8 cellular contexts compared by ENCODE assay signal in the genomic region with DNA sequence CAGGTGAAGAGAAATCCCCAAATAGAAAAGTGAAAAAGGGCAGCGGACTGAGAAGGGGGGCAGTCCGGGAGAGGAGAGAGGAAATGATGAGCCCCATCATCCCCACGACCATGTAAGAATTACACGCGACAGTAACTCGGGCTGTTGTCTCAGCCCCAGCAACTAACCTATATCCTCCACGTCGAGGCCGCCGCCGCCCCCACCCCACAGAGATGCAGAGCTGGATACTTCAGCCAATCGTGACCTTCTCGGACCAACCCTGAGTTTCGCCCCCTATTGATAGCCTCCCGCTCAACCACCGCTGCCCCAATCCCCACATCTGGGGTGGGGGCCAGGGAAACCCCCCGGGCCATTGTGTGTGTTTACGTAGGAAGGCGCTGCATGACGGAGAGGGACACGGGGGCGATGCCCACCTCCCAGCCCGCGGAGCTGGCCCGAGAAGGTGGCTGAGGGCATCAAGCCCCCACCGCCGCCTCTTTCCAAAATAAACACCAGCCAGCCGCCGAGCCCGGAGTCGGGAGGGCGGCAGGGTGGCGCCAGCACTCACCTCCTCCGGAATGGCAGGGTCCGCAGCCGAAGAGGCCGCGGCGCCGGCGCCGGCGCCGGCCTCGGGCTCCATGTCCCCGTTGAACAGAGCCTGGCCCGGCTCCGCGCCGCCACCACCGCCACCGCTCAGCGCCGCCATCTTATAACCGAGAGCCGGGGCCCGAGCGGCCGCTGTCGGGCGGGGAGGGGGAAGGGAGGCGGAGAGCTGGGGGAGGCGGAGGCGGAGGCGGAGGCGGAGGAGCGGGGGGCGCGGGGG. TPM values are rescaled to one million over a fixed set of nuclear protein-coding genes. Genes with fewer than 3 reads are reported as not detected.
DNase-seq lines count a peak whose midpoint lies in the region; ATAC-seq and TF ChIP-seq lines count a peak whose summit lies in the region.

No MANE protein-coding gene starts in this region.

- DNase-seq in COLO668 (lab: John Stamatoyannopoulos, UW; ENCODE audit: unreplicated experiment), result peak; percentile 81
- peak; percentile 86 for DNase-seq in NK-92 treated with Interleukin-12 subunit alpha and Interleukin-12 subunit beta, amount 100 ng/mL, for 24 hours (lab: John Stamatoyannopoulos, UW)
- DNase-seq in activated CD8-positive, alpha-beta memory T cell treated with anti-CD3 and anti-CD28 coated beads, Interleukin-2, amount 50 U/mL, for 4 hours, result peak; percentile 64
- DNase-seq in epithelial cell of esophagus (ENCODE audit: low read depth), result peak; percentile 59
- peak; percentile 72 for DNase-seq in mucosa of gallbladder (ENCODE audit: low spot score)
- peak; percentile 48 for DNase-seq in stimulated activated CD8-positive, alpha-beta memory T cell treated with anti-CD3 and anti-CD28 coated beads, Interleukin-4, amount 100 ng/mL, for 24 hours (ENCODE audit: low read depth)

- H3K4me3 ChIP-seq in epithelial cell of esophagus (ENCODE audit: low read length), result peak overlapping the region; percentile 87

- peak; percentile 85 for ATAC-seq in GM19397 (IDR thresholded peaks at IDR 0.05; ENCODE audit: unreplicated experiment)
- peak; percentile 72 for ATAC-seq in HG03558 (IDR thresholded peaks at IDR 0.05; ENCODE audit: extremely low read depth, unreplicated experiment)

- peak; percentile 16 for TF ChIP-seq CTCF in epithelial cell of esophagus (IDR thresholded peaks at IDR 0.05; ENCODE audit: insufficient read depth, low read depth, low read length, missing control alignments)

RNA-seq across cellular contexts. Expression of gene BRAF, which starts 0.5 kb away (rescaled TPM):
- 33.7 TPM for total RNA-seq in mucosa of gallbladder

Comparison
In these comparisons a context has a peak if more than half of its experiments do, and no peak if none do; other contexts are left out.
1. Peak in every context shown above with its lines: DNase-seq, ATAC-seq and H3K4me3 ChIP-seq.